Comparison of ENCODE assay signal across 11 cellular contexts in the genomic region with DNA sequence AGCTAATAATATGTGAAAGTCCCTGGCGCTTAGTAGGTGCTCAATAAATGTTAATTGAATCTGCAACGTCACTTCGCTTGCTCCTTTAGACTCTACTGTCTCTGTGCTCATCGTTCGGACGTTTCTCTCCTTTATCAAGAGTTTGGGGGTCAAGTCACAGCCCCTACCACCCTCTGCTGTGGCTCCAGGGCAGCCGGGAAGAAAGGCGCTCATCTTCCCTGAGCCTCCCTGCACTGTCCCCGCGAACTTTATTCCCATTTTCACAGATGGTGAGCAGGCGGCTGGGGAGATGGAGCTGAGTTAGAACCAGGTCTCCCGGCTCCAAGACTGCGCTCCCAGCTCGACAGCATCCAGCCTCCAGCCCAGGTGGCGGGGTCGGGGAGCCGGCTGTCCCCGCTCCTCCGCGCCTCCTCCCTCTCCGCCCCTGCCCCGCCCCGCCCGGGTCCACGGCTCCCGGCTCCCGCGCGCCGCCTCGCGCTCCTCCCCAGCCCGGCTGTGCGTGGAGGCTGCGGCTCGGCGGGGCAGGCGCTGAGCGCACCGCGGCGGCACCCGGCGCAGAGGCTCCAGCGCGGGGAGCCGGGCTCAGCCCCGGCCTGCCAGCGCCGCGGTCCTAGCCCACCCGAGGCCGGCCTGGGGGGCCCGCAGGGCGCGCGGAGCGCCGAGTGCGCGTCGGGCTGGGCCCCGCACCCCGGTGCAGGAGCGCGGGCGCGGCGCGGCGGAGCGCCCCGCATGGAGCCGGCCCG. TPM values are rescaled to one million over a fixed set of nuclear protein-coding genes. Genes with fewer than 3 reads are reported as not detected.
DNase-seq lines count a peak whose midpoint lies in the region; ATAC-seq, FAIRE-seq and TF ChIP-seq lines count a peak whose summit lies in the region.
"Had no signal": no experiment of that assay in that cellular context is flagged by ENCODE, and none has a peak within 500 bp of the region (broad histone marks: within the 10 kb centered on the region; RNA-seq: fewer than 3 reads in every experiment).

A gene (plus strand): TSS at position 487 of the 743 bp plus-strand sequence. CDS start 243 bp downstream, at position 730.

- POLR2A ChIA-PET in RWPE1 (lab: Yijun Ruan, JAX; ENCODE audit: low non-redundant PET) = no interaction called here

- peaks cover 16% of the 10 kb centered on the region for H3K9me3 Mint-ChIP-seq in glutamatergic neuron (ENCODE audit: unreplicated experiment)

- H3K4me3 Mint-ChIP-seq in glutamatergic neuron (ENCODE audit: unreplicated experiment) = peak within 1 kb of the TSS; percentile 78

- peaks cover 2% of the 10 kb centered on the region for H3K4me1 Mint-ChIP-seq in glutamatergic neuron (ENCODE audit: low read depth, unreplicated experiment)

- CTCF ChIA-PET in RWPE1 (lab: Yijun Ruan, JAX) = no interaction called here

- H3K27ac ChIP-seq in RWPE1 = no peak within 1 kb of the TSS
- H3K27ac ChIP-seq: neutrophil, SJSA1 had no signal

- H3K27me3 Mint-ChIP-seq in glutamatergic neuron (ENCODE audit: unreplicated experiment) = peaks cover 30% of the 10 kb centered on the region

- no peak for TF ChIP-seq CTCF in D721Med (IDR thresholded peaks at IDR 0.05; ENCODE audit: insufficient read depth, missing control alignments)
- TF ChIP-seq CTCF in RWPE1 (conservative IDR thresholded peaks at IDR 0.05; ENCODE audit: low read depth) = no peak
- no peak for TF ChIP-seq CTCF in glutamatergic neuron (IDR thresholded peaks at IDR 0.05; ENCODE audit: partially characterized antibody, unreplicated experiment)

- ATAC-seq in GM21367 (IDR thresholded peaks at IDR 0.05; ENCODE audit: unreplicated experiment) (no peak), GM18517 (IDR thresholded peaks at IDR 0.05; ENCODE audit: unreplicated experiment) (no peak)

- no peak within 1 kb of the TSS for H3K27ac Mint-ChIP-seq in glutamatergic neuron (ENCODE audit: unreplicated experiment)

- peaks cover 9% of the 10 kb centered on the region for H3K36me3 Mint-ChIP-seq in glutamatergic neuron (ENCODE audit: unreplicated experiment)

- no peak for FAIRE-seq in D721Med (lab: Jason Lieb, UNC)
- FAIRE-seq: bronchial epithelial cell had no signal

- DNase-seq in D721Med (ENCODE audit: insufficient read length, low spot score) (peak; percentile 49), RWPE1 (ENCODE audit: low spot score) (peak; percentile 4), glutamatergic neuron (peak; percentile 70), putamen (ENCODE audit: low spot score) (peak; percentile 14), middle frontal gyrus (ENCODE audit: extremely low spot score, low spot score) (no peak), NCI-H1105 (lab: John Stamatoyannopoulos, UW) (no peak)

RNA-seq across cellular contexts. Expression of the gene that starts here (rescaled TPM):
- total RNA-seq in glutamatergic neuron (ENCODE audit: unreplicated experiment) = 3.1 TPM
- total RNA-seq: bronchial epithelial cell, SJSA1 had no signal

Comparison
In these comparisons a context has a peak if more than half of its experiments do, and no peak if none do; other contexts are left out.
1. DNase-seq: peak in D721Med (single experiment), RWPE1 (single experiment), glutamatergic neuron (single experiment) and putamen (single experiment); none in middle frontal gyrus (single experiment) and NCI-H1105 (single experiment).